In the genomic region with DNA sequence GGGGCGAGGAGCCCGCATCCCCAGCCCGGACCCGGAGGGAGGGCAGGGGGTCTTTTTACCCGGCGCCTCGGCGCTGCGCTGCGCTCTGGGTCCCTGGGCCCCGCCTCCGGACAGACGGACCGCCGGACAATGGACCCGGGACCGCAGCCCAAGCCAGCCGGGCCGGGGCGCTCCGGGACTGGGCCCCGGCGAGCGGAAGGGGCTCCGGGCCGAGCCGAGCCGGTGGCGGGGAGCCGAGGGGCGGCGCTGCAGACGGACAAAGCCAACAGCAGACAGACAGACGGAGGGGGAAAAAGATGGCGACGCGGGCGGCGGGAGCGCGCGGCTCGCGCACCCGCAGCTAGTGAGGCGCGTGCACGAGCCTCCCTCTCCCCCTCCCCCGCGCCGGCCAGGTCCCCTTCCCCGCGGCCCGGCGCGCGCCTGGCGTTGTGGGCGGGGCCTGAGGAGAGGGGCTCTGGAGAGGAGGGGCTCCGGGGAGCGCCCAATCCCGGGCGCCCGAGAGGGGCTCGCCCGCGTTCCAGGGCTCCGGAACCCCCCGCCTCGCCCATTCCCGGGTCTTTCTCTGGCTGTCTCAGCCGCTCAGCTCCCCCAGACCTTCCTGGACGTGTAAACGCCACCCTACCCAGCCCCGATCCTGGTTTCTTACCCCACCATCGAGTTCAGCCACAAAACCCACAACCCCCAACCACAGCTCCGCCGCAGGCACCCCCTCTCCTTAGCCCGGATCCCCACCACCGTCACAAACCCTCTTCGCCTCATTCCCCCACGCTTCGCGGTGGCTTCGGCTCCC, we compare ENCODE assay signal across 1 cellular context.
A peak's percentile ranks its signal among the peaks of the same experiment; 100 is the strongest.
TF ChIP-seq lines count a peak whose summit lies in the region.

A gene with protein sequence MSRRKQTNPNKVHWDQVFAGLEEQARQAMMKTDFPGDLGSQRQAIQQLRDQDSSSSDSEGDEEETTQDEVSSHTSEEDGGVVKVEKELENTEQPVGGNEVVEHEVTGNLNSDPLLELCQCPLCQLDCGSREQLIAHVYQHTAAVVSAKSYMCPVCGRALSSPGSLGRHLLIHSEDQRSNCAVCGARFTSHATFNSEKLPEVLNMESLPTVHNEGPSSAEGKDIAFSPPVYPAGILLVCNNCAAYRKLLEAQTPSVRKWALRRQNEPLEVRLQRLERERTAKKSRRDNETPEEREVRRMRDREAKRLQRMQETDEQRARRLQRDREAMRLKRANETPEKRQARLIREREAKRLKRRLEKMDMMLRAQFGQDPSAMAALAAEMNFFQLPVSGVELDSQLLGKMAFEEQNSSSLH (minus strand): TSS at position 334 of the 790 bp plus-strand sequence. CDS start 4,236 bp downstream, outside the sequence.

TF ChIP-seq in HEK293, 187 proteins besides CTCF, POLR2A, EP300 and RAD21 (continued from another document):
- TF ChIP-seq ZBTB10 (tag by site-specific recombination; IDR thresholded peaks at IDR 0.05) (0 out of 2 replicates have a peak, but pooled peaks have one; percentile 55), KLF1 (tag by site-specific recombination; IDR thresholded peaks at IDR 0.05) (peak; percentile 45; the same call in 1 of the 2 replicates), ZNF202 (tag by site-specific recombination; IDR thresholded peaks at IDR 0.05; ENCODE audit: borderline replicate concordance) (no peak), GLIS2 (tag by site-specific recombination; IDR thresholded peaks at IDR 0.05) (peak; percentile 87), KLF8 (tag by site-specific recombination; IDR thresholded peaks at IDR 0.05) (peak; percentile 53; the same call in 1 of the 2 replicates), KLF10 (tag by site-specific recombination; IDR thresholded peaks at IDR 0.05) (peak; percentile 82), ZNF777 (tag by site-specific recombination; IDR thresholded peaks at IDR 0.05; ENCODE audit: borderline replicate concordance) (peak; percentile 80), YY1 (tag by site-specific recombination; IDR thresholded peaks at IDR 0.05) (peak; percentile 65; the same call in 1 of the 2 replicates), ZNF558 (tag by site-specific recombination; IDR thresholded peaks at IDR 0.05) (no peak), ZFP69B (tag by site-specific recombination; IDR thresholded peaks at IDR 0.05) (0 out of 2 replicates have a peak, but pooled peaks have one; percentile 17), RBAK (tag by site-specific recombination; IDR thresholded peaks at IDR 0.05) (no peak), KLF9 (tag by site-specific recombination; IDR thresholded peaks at IDR 0.05; ENCODE audit: low read depth) (peak; percentile 67), ZNF37A (tag by site-specific recombination; IDR thresholded peaks at IDR 0.05) (no peak), ZSCAN30 (tag by site-specific recombination; IDR thresholded peaks at IDR 0.05) (peak; percentile 68; the same call in 1 of the 2 replicates), ZNF626 (tag by site-specific recombination; IDR thresholded peaks at IDR 0.05) (peak; percentile 73; the same call in 1 of the 2 replicates), ZEB2 (tag by site-specific recombination; IDR thresholded peaks at IDR 0.05) (0 out of 2 replicates have a peak, but pooled peaks have one; percentile 21), ZNF629 (tag by site-specific recombination; IDR thresholded peaks at IDR 0.05) (no peak), ZNF423 (tag by site-specific recombination; IDR thresholded peaks at IDR 0.05) (no peak; the same call in 1 of the 2 replicates), MEIS1 (CRISPR knock-in tag; IDR thresholded peaks at IDR 0.05; ENCODE audit: borderline replicate concordance) (no peak), PATZ1 (tag by site-specific recombination; IDR thresholded peaks at IDR 0.05) (peak; percentile 83), ZNF600 (tag by site-specific recombination; IDR thresholded peaks at IDR 0.05) (no peak), ZNF112 (tag by site-specific recombination; IDR thresholded peaks at IDR 0.05) (no peak), ZBTB48 (tag by site-specific recombination; IDR thresholded peaks at IDR 0.05) (no peak), ZBTB8A (tag by site-specific recombination; IDR thresholded peaks at IDR 0.05) (peak; percentile 99), ZNF335 (tag by site-specific recombination; conservative IDR thresholded peaks at IDR 0.05) (peak; percentile 79), SP2 (tag by site-specific recombination; IDR thresholded peaks at IDR 0.05) (peak; percentile 48; the same call in 1 of the 2 replicates)
- TF ChIP-seq, protein P1, sequence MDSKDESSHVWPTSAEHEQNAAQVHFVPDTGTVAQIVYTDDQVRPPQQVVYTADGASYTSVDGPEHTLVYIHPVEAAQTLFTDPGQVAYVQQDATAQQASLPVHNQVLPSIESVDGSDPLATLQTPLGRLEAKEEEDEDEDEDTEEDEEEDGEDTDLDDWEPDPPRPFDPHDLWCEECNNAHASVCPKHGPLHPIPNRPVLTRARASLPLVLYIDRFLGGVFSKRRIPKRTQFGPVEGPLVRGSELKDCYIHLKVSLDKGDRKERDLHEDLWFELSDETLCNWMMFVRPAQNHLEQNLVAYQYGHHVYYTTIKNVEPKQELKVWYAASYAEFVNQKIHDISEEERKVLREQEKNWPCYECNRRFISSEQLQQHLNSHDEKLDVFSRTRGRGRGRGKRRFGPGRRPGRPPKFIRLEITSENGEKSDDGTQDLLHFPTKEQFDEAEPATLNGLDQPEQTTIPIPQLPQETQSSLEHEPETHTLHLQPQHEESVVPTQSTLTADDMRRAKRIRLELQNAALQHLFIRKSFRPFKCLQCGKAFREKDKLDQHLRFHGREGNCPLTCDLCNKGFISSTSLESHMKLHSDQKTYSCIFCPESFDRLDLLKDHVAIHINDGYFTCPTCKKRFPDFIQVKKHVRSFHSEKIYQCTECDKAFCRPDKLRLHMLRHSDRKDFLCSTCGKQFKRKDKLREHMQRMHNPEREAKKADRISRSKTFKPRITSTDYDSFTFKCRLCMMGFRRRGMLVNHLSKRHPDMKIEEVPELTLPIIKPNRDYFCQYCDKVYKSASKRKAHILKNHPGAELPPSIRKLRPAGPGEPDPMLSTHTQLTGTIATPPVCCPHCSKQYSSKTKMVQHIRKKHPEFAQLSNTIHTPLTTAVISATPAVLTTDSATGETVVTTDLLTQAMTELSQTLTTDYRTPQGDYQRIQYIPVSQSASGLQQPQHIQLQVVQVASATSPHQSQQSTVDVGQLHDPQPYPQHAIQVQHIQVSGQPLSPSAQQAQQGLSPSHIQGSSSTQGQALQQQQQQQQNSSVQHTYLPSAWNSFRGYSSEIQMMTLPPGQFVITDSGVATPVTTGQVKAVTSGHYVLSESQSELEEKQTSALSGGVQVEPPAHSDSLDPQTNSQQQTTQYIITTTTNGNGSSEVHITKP (tag by site-specific recombination; IDR thresholded peaks at IDR 0.05), result peak; percentile 98
- TF ChIP-seq, protein P2, sequence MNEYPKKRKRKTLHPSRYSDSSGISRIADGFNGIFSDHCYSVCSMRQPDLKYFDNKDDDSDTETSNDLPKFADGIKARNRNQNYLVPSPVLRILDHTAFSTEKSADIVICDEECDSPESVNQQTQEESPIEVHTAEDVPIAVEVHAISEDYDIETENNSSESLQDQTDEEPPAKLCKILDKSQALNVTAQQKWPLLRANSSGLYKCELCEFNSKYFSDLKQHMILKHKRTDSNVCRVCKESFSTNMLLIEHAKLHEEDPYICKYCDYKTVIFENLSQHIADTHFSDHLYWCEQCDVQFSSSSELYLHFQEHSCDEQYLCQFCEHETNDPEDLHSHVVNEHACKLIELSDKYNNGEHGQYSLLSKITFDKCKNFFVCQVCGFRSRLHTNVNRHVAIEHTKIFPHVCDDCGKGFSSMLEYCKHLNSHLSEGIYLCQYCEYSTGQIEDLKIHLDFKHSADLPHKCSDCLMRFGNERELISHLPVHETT (tag by site-specific recombination; IDR thresholded peaks at IDR 0.05), result 0 out of 2 replicates have a peak, but pooled peaks have one; percentile 18
- TF ChIP-seq, protein P3, sequence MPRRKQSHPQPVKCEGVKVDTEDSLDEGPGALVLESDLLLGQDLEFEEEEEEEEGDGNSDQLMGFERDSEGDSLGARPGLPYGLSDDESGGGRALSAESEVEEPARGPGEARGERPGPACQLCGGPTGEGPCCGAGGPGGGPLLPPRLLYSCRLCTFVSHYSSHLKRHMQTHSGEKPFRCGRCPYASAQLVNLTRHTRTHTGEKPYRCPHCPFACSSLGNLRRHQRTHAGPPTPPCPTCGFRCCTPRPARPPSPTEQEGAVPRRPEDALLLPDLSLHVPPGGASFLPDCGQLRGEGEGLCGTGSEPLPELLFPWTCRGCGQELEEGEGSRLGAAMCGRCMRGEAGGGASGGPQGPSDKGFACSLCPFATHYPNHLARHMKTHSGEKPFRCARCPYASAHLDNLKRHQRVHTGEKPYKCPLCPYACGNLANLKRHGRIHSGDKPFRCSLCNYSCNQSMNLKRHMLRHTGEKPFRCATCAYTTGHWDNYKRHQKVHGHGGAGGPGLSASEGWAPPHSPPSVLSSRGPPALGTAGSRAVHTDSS (tag by site-specific recombination; IDR thresholded peaks at IDR 0.05), result no peak
- TF ChIP-seq, protein P4, sequence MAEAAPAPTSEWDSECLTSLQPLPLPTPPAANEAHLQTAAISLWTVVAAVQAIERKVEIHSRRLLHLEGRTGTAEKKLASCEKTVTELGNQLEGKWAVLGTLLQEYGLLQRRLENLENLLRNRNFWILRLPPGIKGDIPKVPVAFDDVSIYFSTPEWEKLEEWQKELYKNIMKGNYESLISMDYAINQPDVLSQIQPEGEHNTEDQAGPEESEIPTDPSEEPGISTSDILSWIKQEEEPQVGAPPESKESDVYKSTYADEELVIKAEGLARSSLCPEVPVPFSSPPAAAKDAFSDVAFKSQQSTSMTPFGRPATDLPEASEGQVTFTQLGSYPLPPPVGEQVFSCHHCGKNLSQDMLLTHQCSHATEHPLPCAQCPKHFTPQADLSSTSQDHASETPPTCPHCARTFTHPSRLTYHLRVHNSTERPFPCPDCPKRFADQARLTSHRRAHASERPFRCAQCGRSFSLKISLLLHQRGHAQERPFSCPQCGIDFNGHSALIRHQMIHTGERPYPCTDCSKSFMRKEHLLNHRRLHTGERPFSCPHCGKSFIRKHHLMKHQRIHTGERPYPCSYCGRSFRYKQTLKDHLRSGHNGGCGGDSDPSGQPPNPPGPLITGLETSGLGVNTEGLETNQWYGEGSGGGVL (tag by site-specific recombination; IDR thresholded peaks at IDR 0.05), result peak; percentile 97
- TF ChIP-seq, protein P5, sequence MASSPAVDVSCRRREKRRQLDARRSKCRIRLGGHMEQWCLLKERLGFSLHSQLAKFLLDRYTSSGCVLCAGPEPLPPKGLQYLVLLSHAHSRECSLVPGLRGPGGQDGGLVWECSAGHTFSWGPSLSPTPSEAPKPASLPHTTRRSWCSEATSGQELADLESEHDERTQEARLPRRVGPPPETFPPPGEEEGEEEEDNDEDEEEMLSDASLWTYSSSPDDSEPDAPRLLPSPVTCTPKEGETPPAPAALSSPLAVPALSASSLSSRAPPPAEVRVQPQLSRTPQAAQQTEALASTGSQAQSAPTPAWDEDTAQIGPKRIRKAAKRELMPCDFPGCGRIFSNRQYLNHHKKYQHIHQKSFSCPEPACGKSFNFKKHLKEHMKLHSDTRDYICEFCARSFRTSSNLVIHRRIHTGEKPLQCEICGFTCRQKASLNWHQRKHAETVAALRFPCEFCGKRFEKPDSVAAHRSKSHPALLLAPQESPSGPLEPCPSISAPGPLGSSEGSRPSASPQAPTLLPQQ (tag by site-specific recombination; IDR thresholded peaks at IDR 0.05), result peak; percentile 62; the same call in 1 of the 2 replicates
